ENCODE assay signal across 11 cellular contexts in genomic region chr6:148866657-148867268, GRCh38.
DNase-seq lines count a peak whose midpoint lies in the region; ATAC-seq and TF ChIP-seq lines count a peak whose summit lies in the region.
"Had no signal": no experiment of that assay in that cellular context is flagged by ENCODE, and none has a peak within 500 bp of the region (broad histone marks: within the 10 kb centered on the region; RNA-seq: fewer than 3 reads in every experiment).

No MANE protein-coding gene starts in this region.

- no peaks in the 10 kb centered on the region for H3K9me3 ChIP-seq in mucosa of descending colon

- H3K4me1 ChIP-seq in mucosa of descending colon (ENCODE audit: low read depth) = no peaks in the 10 kb centered on the region

- DNase-seq in mucosa of descending colon (no peak), HUDEP-2 (lab: John Stamatoyannopoulos, UW; ENCODE audit: unreplicated experiment in 76 of 76) (no peak), LoVo (ENCODE audit: low spot score) (no peak)
- no peak for DNase-seq in activated T-cell treated with anti-CD3 and anti-CD28 coated beads, Interleukin-2, amount 50 U/mL, for 1 hour
- DNase-seq: activated CD8-positive, alpha-beta memory T cell treated with anti-CD3 and anti-CD28 coated beads, Interleukin-2, amount 10 ng/mL, durations not matched to agents 7 days and 5 days; mesendoderm; NCI-H2029 had no signal

- H3K4me3 ChIP-seq in mucosa of descending colon = no peak overlapping the region

- ATAC-seq in GM18873 (IDR thresholded peaks at IDR 0.05; ENCODE audit: low FRiP score, unreplicated experiment) (peak; percentile 66), GM21737 (IDR thresholded peaks at IDR 0.05; ENCODE audit: unreplicated experiment) (peak; percentile 86), HG03280 (IDR thresholded peaks at IDR 0.05; ENCODE audit: unreplicated experiment) (peak; percentile 89), mucosa of descending colon (peak; percentile 49), HG02840 (IDR thresholded peaks at IDR 0.05; ENCODE audit: low FRiP score, unreplicated experiment) (no peak)
- ATAC-seq: activated CD8-positive, alpha-beta memory T cell treated with anti-CD3 and anti-CD28 coated beads, Interleukin-2, amount 10 ng/mL, durations not matched to agents 7 days and 5 days had no signal

- intact Hi-C loops in mucosa of descending colon (cut with DNase I, micrococcal nuclease) = no loop called here

- H3K36me3 ChIP-seq in mucosa of descending colon (ENCODE audit: low read depth) = no peaks in the 10 kb centered on the region

- no peak for TF ChIP-seq CTCF in mucosa of descending colon (IDR thresholded peaks at IDR 0.05)
